In the genomic region with DNA sequence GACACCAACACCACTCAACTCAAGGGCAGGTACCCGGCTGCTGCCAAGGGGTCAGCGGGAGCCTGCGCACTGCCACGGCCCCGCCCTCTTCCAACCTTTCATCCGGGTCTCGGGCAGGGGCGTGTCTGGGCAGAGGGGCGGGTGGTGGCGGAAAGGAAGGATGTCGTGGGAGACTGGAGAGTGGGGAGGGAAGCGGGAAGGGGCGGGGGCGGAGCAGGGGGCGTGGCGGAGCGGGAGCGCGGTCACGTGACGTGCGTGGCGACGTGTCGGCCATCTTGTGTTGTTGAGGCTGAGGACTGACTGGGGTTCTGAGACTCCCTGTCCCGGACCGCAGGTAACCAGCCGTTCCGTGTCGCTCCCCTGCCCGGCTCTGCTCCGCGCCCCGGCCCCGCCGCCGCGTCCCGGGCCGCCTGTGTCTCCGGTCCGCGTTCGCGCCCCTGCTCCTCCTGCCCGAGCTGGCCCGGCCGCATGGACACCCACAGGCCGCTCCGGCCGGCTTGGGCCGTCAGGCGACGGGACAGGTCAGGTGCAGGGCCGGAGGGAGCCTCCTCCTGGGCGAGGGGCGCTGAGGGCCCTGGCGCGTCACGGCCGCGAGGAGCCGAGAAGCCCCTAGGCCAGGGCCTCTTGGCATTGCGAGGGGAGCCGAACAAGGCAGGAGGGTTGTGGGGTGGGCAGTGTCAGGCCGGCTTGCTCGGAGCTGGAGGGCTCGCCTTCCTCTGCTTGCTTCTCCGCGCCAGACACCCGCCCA, we compare ENCODE assay signal across 8 cellular contexts. TPM values are rescaled to one million over a fixed set of nuclear protein-coding genes. Genes with fewer than 3 reads are reported as not detected.
DNase-seq lines count a peak whose midpoint lies in the region; ATAC-seq and TF ChIP-seq lines count a peak whose summit lies in the region.

A gene with protein sequence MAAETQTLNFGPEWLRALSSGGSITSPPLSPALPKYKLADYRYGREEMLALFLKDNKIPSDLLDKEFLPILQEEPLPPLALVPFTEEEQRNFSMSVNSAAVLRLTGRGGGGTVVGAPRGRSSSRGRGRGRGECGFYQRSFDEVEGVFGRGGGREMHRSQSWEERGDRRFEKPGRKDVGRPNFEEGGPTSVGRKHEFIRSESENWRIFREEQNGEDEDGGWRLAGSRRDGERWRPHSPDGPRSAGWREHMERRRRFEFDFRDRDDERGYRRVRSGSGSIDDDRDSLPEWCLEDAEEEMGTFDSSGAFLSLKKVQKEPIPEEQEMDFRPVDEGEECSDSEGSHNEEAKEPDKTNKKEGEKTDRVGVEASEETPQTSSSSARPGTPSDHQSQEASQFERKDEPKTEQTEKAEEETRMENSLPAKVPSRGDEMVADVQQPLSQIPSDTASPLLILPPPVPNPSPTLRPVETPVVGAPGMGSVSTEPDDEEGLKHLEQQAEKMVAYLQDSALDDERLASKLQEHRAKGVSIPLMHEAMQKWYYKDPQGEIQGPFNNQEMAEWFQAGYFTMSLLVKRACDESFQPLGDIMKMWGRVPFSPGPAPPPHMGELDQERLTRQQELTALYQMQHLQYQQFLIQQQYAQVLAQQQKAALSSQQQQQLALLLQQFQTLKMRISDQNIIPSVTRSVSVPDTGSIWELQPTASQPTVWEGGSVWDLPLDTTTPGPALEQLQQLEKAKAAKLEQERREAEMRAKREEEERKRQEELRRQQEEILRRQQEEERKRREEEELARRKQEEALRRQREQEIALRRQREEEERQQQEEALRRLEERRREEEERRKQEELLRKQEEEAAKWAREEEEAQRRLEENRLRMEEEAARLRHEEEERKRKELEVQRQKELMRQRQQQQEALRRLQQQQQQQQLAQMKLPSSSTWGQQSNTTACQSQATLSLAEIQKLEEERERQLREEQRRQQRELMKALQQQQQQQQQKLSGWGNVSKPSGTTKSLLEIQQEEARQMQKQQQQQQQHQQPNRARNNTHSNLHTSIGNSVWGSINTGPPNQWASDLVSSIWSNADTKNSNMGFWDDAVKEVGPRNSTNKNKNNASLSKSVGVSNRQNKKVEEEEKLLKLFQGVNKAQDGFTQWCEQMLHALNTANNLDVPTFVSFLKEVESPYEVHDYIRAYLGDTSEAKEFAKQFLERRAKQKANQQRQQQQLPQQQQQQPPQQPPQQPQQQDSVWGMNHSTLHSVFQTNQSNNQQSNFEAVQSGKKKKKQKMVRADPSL (N-terminal part only) (plus strand): TSS at position 273 of the 748 bp plus-strand sequence. CDS start 37,867 bp downstream, outside the sequence.

- H3K9ac ChIP-seq in PC-3 (ENCODE audit: low read length) = peak within 1 kb of the TSS; percentile 99

- peak within 1 kb of the TSS; percentile 95 for H3K4me3 ChIP-seq in Jurkat, Clone E6-1 (ENCODE audit: low read length)
- H3K4me3 ChIP-seq in PC-3 (ENCODE audit: low read length) (peak within 1 kb of the TSS; percentile 95), epithelial cell of esophagus (ENCODE audit: low read length) (peak within 1 kb of the TSS; percentile 86), mononuclear cell (ENCODE audit: low read length) (peak within 1 kb of the TSS; percentile 83)

- H3K27ac ChIP-seq in PC-3 (ENCODE audit: low read length) = peak within 1 kb of the TSS; percentile 74

- DNase-seq in DMS153 (lab: John Stamatoyannopoulos, UW) (peak; percentile 94), PC-3 (peak; percentile 96), activated T-cell treated with anti-CD3 and anti-CD28 coated beads for 4 hours (peak; percentile 92), epithelial cell of esophagus (ENCODE audit: low read depth) (peak; percentile 96)
- DNase-seq in Jurkat, Clone E6-1 (ENCODE audit: low read depth, low spot score) = peak; percentile 92
- DNase-seq in stimulated activated CD8-positive, alpha-beta memory T cell treated with anti-CD3 and anti-CD28 coated beads, Interleukin-2, amount 100 ng/mL, for 48 hours (ENCODE audit: low read depth in 2 of 2) = peak; percentile 92 to 97

- H3K79me2 ChIP-seq in PC-3 (ENCODE audit: low read length) = peaks cover 50% of the 10 kb centered on the region

- POLR2A ChIA-PET in PC-3 (lab: Charles Lee; ENCODE audit: unreplicated experiment) = interaction anchor here (0.6 to 0.7 kb wide), 3 partner anchors 11 to 135 kb away, joined by 3 to 4 read pairs (median 3); no protein-coding TSS in a partner anchor

- H3K4me1 ChIP-seq in PC-3 (ENCODE audit: insufficient read depth, low read length) (peaks cover 29% of the 10 kb centered on the region), mononuclear cell (ENCODE audit: insufficient read depth, low read length) (peaks cover 32% of the 10 kb centered on the region)

- peak within 1 kb of the TSS; percentile 78 for H2AFZ ChIP-seq in PC-3 (ENCODE audit: low read length)

- no TSS peak for BruUV-seq in PC-3 (replicated peaks; lab: Mats Ljungman, UMichigan)

- H3K4me2 ChIP-seq in PC-3 (ENCODE audit: low read length) = peak within 1 kb of the TSS; percentile 90

- H4K20me1 ChIP-seq in PC-3 (ENCODE audit: low read length) = peaks cover 22% of the 10 kb centered on the region

- CTCF ChIA-PET in PC-3 (lab: Charles Lee) = interaction anchor here (0.5 kb wide), 1 partner anchor 90 kb away, joined by 3 read pairs; no protein-coding TSS in a partner anchor

- H3F3A ChIP-seq in PC-3 (ENCODE audit: low read length, unreplicated experiment) = peaks cover 5% of the 10 kb centered on the region

- no peaks in the 10 kb centered on the region for H3K9me2 ChIP-seq in PC-3 (replicated peaks; ENCODE audit: low read length)

- 0 out of 2 replicates have a peak, but pooled peaks cover 2% of the 10 kb centered on the region for H3K36me3 ChIP-seq in PC-3 (ENCODE audit: low read depth, low read length)

- intact Hi-C loops in PC-3 (cut with micrococcal nuclease) = no loop called here

- H3K27me3 ChIP-seq in PC-3 (ENCODE audit: low read length) = no peaks in the 10 kb centered on the region
- H3K27me3 ChIP-seq in mononuclear cell (ENCODE audit: insufficient read depth, low read length) = no peaks in the 10 kb centered on the region

- ATAC-seq in GM21619 (IDR thresholded peaks at IDR 0.05; ENCODE audit: unreplicated experiment) = peak; percentile 69
- ATAC-seq in PC-3 = peak; percentile 92

- H3K9me3 ChIP-seq in PC-3 (ENCODE audit: low read length) (no peaks in the 10 kb centered on the region), mononuclear cell (ENCODE audit: low read depth, low read length) (no peaks in the 10 kb centered on the region)

- no peak for TF ChIP-seq CTCF in PC-3 (conservative IDR thresholded peaks at IDR 0.05; ENCODE audit: low read depth, low read length)
- no peak for TF ChIP-seq CTCF in epithelial cell of esophagus (IDR thresholded peaks at IDR 0.05; ENCODE audit: insufficient read depth, low read depth, low read length, missing control alignments)

RNA-seq across cellular contexts. Expression of the gene that starts here (rescaled TPM):
- 40.4 TPM for polyA plus RNA-seq in Jurkat, Clone E6-1 (2012; ENCODE audit: insufficient read depth, insufficient read length)
- total RNA-seq in PC-3 (2014; rRNA removed) (41.3 and 56.2 TPM in 2 replicates), mononuclear cell (59.7 TPM)

Comparison
In these comparisons a context has a peak if more than half of its experiments do, and no peak if none do; other contexts are left out.
1. Peak in every context shown above with its lines: DNase-seq, ATAC-seq, H3K4me3 ChIP-seq and H3K27ac ChIP-seq.